18 cellular contexts compared by ENCODE assay signal in genomic region chr7:47657126-47657525, GRCh38.
DNase-seq lines count a peak whose midpoint lies in the region; ATAC-seq, FAIRE-seq and TF ChIP-seq lines count a peak whose summit lies in the region.
"Had no signal": no experiment of that assay in that cellular context is flagged by ENCODE, and none has a peak within 500 bp of the region (broad histone marks: within the 10 kb centered on the region; RNA-seq: fewer than 3 reads in every experiment).

No MANE protein-coding gene starts in this region.

- peaks cover 22% of the 10 kb centered on the region for H3K9me1 ChIP-seq in IMR-90 (ENCODE audit: insufficient read depth, low read length)

- H2AK5ac ChIP-seq in IMR-90 (ENCODE audit: low read depth, low read length) (peak overlapping the region; percentile 87; the same call in 1 of the 2 replicates), mesenchymal stem cell (ENCODE audit: low read length, severe bottlenecking) (no peak overlapping the region)

- no peaks in the 10 kb centered on the region for H3K36me3 ChIP-seq in IMR-90 (ENCODE audit: control insufficient read depth, insufficient read depth, low read length)
- H3K36me3 ChIP-seq in mesenchymal stem cell (ENCODE audit: control insufficient read depth in 1 of 2, insufficient read depth in 2 of 2, low read depth in 1 of 2, low read length in 2 of 2), result no peaks in the 10 kb centered on the region
- no peaks in the 10 kb centered on the region for H3K36me3 ChIP-seq in spleen

- H3K27me3 Mint-ChIP-seq in activated CD8-positive, alpha-beta T cell treated with anti-CD3 and anti-CD28 coated beads for 36 hours, result no peaks in the 10 kb centered on the region
- H3K27me3 Mint-ChIP-seq: CD4-positive, alpha-beta T cell; IgD-negative memory B cell had no signal

- in situ Hi-C loops in IMR-90 (cut with MboI; ENCODE audit: low sequenced_read_pairs), result no loop called here

- H2AFZ ChIP-seq in IMR-90 (replicated peaks; ENCODE audit: low read length, poor library complexity) (no peak overlapping the region), mesenchymal stem cell (ENCODE audit: low read depth, low read length) (no peak overlapping the region)
- H2AFZ ChIP-seq: GM23248 had no signal

- H3K27ac ChIP-seq in IMR-90 (ENCODE audit: insufficient read depth, low read length) (no peak overlapping the region), mesenchymal stem cell (ENCODE audit: low read length, poor library complexity, severe bottlenecking) (no peak overlapping the region), spleen (no peak overlapping the region)
- H3K27ac ChIP-seq: C4-2B, GM23248, HL-60 had no signal

- H2BK20ac ChIP-seq in IMR-90 (ENCODE audit: low read depth, low read length), result peak overlapping the region; percentile 66

- CTCF ChIA-PET in IMR-90 (lab: Yijun Ruan, JAX), result no interaction called here
- CTCF ChIA-PET in activated CD8-positive, alpha-beta T cell treated with anti-CD3 and anti-CD28 coated beads for 36 hours (lab: Charles Lee), result no interaction called here

- no peaks in the 10 kb centered on the region for H3K9me3 Mint-ChIP-seq in activated CD8-positive, alpha-beta T cell treated with anti-CD3 and anti-CD28 coated beads for 36 hours
- H3K9me3 Mint-ChIP-seq: CD4-positive, alpha-beta T cell; IgD-negative memory B cell had no signal

- BruUV-seq in IMR-90 (replicated peaks; lab: Mats Ljungman, UMichigan), result no TSS peak

- peak overlapping the region; percentile 27; the same call in 2 of the 3 replicates for H2BK15ac ChIP-seq in IMR-90 (ENCODE audit: low read depth, low read length)
- peak overlapping the region; percentile 6 for H2BK15ac ChIP-seq in mesenchymal stem cell (ENCODE audit: low read depth, poor library complexity, severe bottlenecking)

- H2BK5ac ChIP-seq in IMR-90 (ENCODE audit: low read depth, low read length, poor library complexity, severe bottlenecking), result no peak overlapping the region
- no peak overlapping the region for H2BK5ac ChIP-seq in mesenchymal stem cell (ENCODE audit: low read depth, low read length, poor library complexity, severe bottlenecking)

- no peak overlapping the region for H2AK9ac ChIP-seq in IMR-90 (replicated peaks; ENCODE audit: low read depth, low read length, poor library complexity)

- dilution Hi-C loops in IMR-90 (cut with HindIII; ENCODE audit: low sequenced_read_pairs, unreplicated experiment), result no loop called here

- H3K9me3 ChIP-seq in IMR-90 (ENCODE audit: control insufficient read depth, insufficient read depth, low read length) (no peaks in the 10 kb centered on the region), mesenchymal stem cell (ENCODE audit: control insufficient read depth, low read length) (no peaks in the 10 kb centered on the region), spleen (no peaks in the 10 kb centered on the region)

- peaks cover 23% of the 10 kb centered on the region for H3K4me1 ChIP-seq in IMR-90 (ENCODE audit: control insufficient read depth, insufficient read depth, low read length)
- H3K4me1 ChIP-seq in mesenchymal stem cell (ENCODE audit: control insufficient read depth, insufficient read depth, low read depth, low read length), result peaks cover 15% of the 10 kb centered on the region
- H3K4me1 ChIP-seq in spleen, result peaks cover 0 to 30% (median 9%) of the 10 kb centered on the region in 6 donors

- no peak overlapping the region for H3K27ac Mint-ChIP-seq in activated CD8-positive, alpha-beta T cell treated with anti-CD3 and anti-CD28 coated beads for 36 hours
- H3K27ac Mint-ChIP-seq: CD4-positive, alpha-beta T cell; IgD-negative memory B cell had no signal

- intact Hi-C loops in IMR-90 (cut with micrococcal nuclease) (no loop called here), spleen (cut with DNase I; ENCODE audit: low total_unique reads) (no loop called here)
- intact Hi-C loops in activated CD8-positive, alpha-beta T cell treated with anti-CD3 and anti-CD28 coated beads for 36 hours (cut with micrococcal nuclease), result no loop called here

- peak overlapping the region; percentile 90 to 96 for H2BK12ac ChIP-seq in mesenchymal stem cell (ENCODE audit: low read length in 2 of 2)

- H3K36me3 Mint-ChIP-seq in activated CD8-positive, alpha-beta T cell treated with anti-CD3 and anti-CD28 coated beads for 36 hours (ENCODE audit: low read depth), result no peaks in the 10 kb centered on the region
- H3K36me3 Mint-ChIP-seq: IgD-negative memory B cell had no signal

- POLR2A ChIA-PET in IMR-90 (lab: Charles Lee; ENCODE audit: unreplicated experiment), result no interaction called here
- POLR2A ChIA-PET in activated CD8-positive, alpha-beta T cell treated with anti-CD3 and anti-CD28 coated beads for 36 hours (lab: Charles Lee), result no interaction called here

- H3K18ac ChIP-seq in IMR-90 (ENCODE audit: low read depth, low read length) (no peak overlapping the region), mesenchymal stem cell (ENCODE audit: low read depth in 1 of 2, low read length in 2 of 2) (peak overlapping the region; percentile 37 to 80)

- H4K5ac ChIP-seq in IMR-90 (ENCODE audit: low read depth, low read length), result no peak overlapping the region

- H4K91ac ChIP-seq in IMR-90 (ENCODE audit: insufficient read depth, low read depth, low read length), result peak overlapping the region; percentile 46; the same call in 1 of the 2 replicates
- H4K91ac ChIP-seq in mesenchymal stem cell (ENCODE audit: low read length), result peak overlapping the region; percentile 91

- H3K14ac ChIP-seq in IMR-90 (replicated peaks; ENCODE audit: low read depth, low read length) (peak overlapping the region; percentile 9; the same call in 1 of the 2 replicates), mesenchymal stem cell (ENCODE audit: low read length in 2 of 2) (no peak overlapping the region)

- no peak for TF ChIP-seq CTCF in IMR-90 (conservative IDR thresholded peaks at IDR 0.05; ENCODE audit: low read depth, low read length)
- no peak for TF ChIP-seq CTCF in spleen (IDR thresholded peaks at IDR 0.05 in 8 of 11, conservative IDR thresholded peaks at IDR 0.05 in 3 of 11)
- TF ChIP-seq CTCF in activated CD8-positive, alpha-beta T cell treated with anti-CD3 and anti-CD28 coated beads for 36 hours (IDR thresholded peaks at IDR 0.05), result no peak

- H3K27me3 ChIP-seq in IMR-90 (ENCODE audit: control insufficient read depth, insufficient read depth, low read length), result no peaks in the 10 kb centered on the region; the same call in 1 of the 2 replicates
- peaks cover 0 to 37% of the 10 kb centered on the region in 2 experiments for H3K27me3 ChIP-seq in mesenchymal stem cell (ENCODE audit: control insufficient read depth in 1 of 2, insufficient read depth in 1 of 2, low read length in 2 of 2)
- H3K27me3 ChIP-seq in spleen (replicated peaks in 1 of 7), result no peaks in the 10 kb centered on the region

- H3K4me1 Mint-ChIP-seq in activated CD8-positive, alpha-beta T cell treated with anti-CD3 and anti-CD28 coated beads for 36 hours (ENCODE audit: low read depth), result no peaks in the 10 kb centered on the region

- peak overlapping the region; percentile 37 for H3K4ac ChIP-seq in IMR-90 (ENCODE audit: low read depth, low read length)
- H3K4ac ChIP-seq in mesenchymal stem cell (ENCODE audit: low read depth in 1 of 2, low read length in 2 of 2), result peak overlapping the region in 1 of 2 experiments; percentile 29

- no peak overlapping the region for H4K8ac ChIP-seq in IMR-90 (ENCODE audit: low read depth in 2 of 2, low read length in 2 of 2)
- peak overlapping the region; percentile 12 for H4K8ac ChIP-seq in mesenchymal stem cell (ENCODE audit: low read length)

- H3K79me1 ChIP-seq in IMR-90 (ENCODE audit: low read depth in 1 of 2, low read length in 2 of 2) (peaks cover 0 to 4% of the 10 kb centered on the region in 2 experiments; a peak in 1 of 4 replicates), mesenchymal stem cell (replicated peaks; ENCODE audit: low read length, poor library complexity, severe bottlenecking) (no peaks in the 10 kb centered on the region)

- H3K23ac ChIP-seq in IMR-90 (ENCODE audit: low read depth, low read length) (no peak overlapping the region), mesenchymal stem cell (ENCODE audit: low read length in 2 of 2) (no peak overlapping the region)

- no peak overlapping the region for H3K4me3 Mint-ChIP-seq in activated CD8-positive, alpha-beta T cell treated with anti-CD3 and anti-CD28 coated beads for 36 hours
- H3K4me3 Mint-ChIP-seq: CD4-positive, alpha-beta T cell; IgD-negative memory B cell had no signal

- H4K20me1 ChIP-seq in IMR-90 (ENCODE audit: insufficient read depth, low read length), result no peaks in the 10 kb centered on the region

- ATAC-seq in IMR-90 (ENCODE audit: low read depth), result no peak
- ATAC-seq in GM18519 (IDR thresholded peaks at IDR 0.05; ENCODE audit: low FRiP score, unreplicated experiment), result no peak
- ATAC-seq in activated CD8-positive, alpha-beta T cell treated with anti-CD3 and anti-CD28 coated beads for 36 hours, result no peak

- WGBS in IMR-90 (ENCODE audit: extremely low coverage in 2 of 2, insufficient read length in 1 of 2), 2 experiments, result no CpG with 5 or more reads among the region's 8 CpGs
- 99% methylated on average over 8 of the region's 8 CpGs for WGBS in mesenchymal stem cell
- 89 to 97% (median 91%) methylated on average over 6 to 8 of the region's 8 CpGs for WGBS in spleen, 5 donors

- TF ChIP-seq RAD21 in IMR-90 (IDR thresholded peaks at IDR 0.05; ENCODE audit: low read length), result no peak

- TF ChIP-seq POLR2A in IMR-90 (IDR thresholded peaks at IDR 0.05; ENCODE audit: low read depth, low read length), result no peak
- no peak for TF ChIP-seq POLR2A in spleen (IDR thresholded peaks at IDR 0.05)
- TF ChIP-seq POLR2A in H54 (IDR thresholded peaks at IDR 0.05; ENCODE audit: low read depth, low read length), result no peak

- H3K4me3 ChIP-seq in IMR-90 (ENCODE audit: insufficient read depth, low read depth, low read length) (no peak overlapping the region), mesenchymal stem cell (ENCODE audit: insufficient read depth in 1 of 2, low read depth in 1 of 2, low read length in 2 of 2) (no peak overlapping the region), spleen (no peak overlapping the region)
- H3K4me3 ChIP-seq: GM23248 had no signal

- H3K4me2 ChIP-seq in IMR-90 (ENCODE audit: low read depth, low read length) (no peak overlapping the region), mesenchymal stem cell (ENCODE audit: low read length, poor library complexity, severe bottlenecking) (no peak overlapping the region)

- H3K56ac ChIP-seq in IMR-90 (ENCODE audit: extremely low read depth, insufficient read depth, low read length), result no peak overlapping the region

- FAIRE-seq in H54 (lab: Jason Lieb, UNC), result no peak
- FAIRE-seq: A204.1 had no signal

- H2BK120ac ChIP-seq in IMR-90 (ENCODE audit: low read depth, low read length), result peak overlapping the region; percentile 58; the same call in 1 of the 2 replicates
- no peak overlapping the region for H2BK120ac ChIP-seq in mesenchymal stem cell (ENCODE audit: low read depth, low read length)

- DNase-seq in IMR-90 (no peak), mesenchymal stem cell (no peak), spleen (peak; percentile 59), H54 (ENCODE audit: insufficient read length, low spot score) (no peak)
- no peak for DNase-seq in activated CD8-positive, alpha-beta T cell treated with anti-CD3 and anti-CD28 coated beads for 36 hours
- DNase-seq: AML-193; Calu3; CD4-positive, alpha-beta T cell; DMS79 treated with DMSO at 0.1 percent for 48 hours; GF-D8; GM23248; HCEC 1CT; KBM-7 had no signal

- H3K9ac ChIP-seq in IMR-90 (ENCODE audit: low read depth, low read length) (no peak overlapping the region), mesenchymal stem cell (ENCODE audit: low read length) (no peak overlapping the region)
- H3K9ac ChIP-seq: GM23248 had no signal

TF ChIP-seq in IMR-90, 13 proteins besides CTCF, POLR2A, EP300 and RAD21 (continues in another document):
- TF ChIP-seq CEBPB (IDR thresholded peaks at IDR 0.05; ENCODE audit: low read depth, low read length), result no peak
